In genomic region chr15:90002428-90002844, GRCh38 we compare ENCODE assay signal across 1 cellular context.
TF ChIP-seq lines count a peak whose summit lies in the region.

No MANE protein-coding gene starts in this region.

TF ChIP-seq in HEK293, 187 proteins besides CTCF, POLR2A, EP300 and RAD21 (continued from another document):
- TF ChIP-seq, protein P1, sequence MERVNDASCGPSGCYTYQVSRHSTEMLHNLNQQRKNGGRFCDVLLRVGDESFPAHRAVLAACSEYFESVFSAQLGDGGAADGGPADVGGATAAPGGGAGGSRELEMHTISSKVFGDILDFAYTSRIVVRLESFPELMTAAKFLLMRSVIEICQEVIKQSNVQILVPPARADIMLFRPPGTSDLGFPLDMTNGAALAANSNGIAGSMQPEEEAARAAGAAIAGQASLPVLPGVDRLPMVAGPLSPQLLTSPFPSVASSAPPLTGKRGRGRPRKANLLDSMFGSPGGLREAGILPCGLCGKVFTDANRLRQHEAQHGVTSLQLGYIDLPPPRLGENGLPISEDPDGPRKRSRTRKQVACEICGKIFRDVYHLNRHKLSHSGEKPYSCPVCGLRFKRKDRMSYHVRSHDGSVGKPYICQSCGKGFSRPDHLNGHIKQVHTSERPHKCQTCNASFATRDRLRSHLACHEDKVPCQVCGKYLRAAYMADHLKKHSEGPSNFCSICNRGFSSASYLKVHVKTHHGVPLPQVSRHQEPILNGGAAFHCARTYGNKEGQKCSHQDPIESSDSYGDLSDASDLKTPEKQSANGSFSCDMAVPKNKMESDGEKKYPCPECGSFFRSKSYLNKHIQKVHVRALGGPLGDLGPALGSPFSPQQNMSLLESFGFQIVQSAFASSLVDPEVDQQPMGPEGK (tag by site-specific recombination; IDR thresholded peaks at IDR 0.05): peak; percentile 85
- no peak for TF ChIP-seq BCL11A (tag by site-specific recombination; IDR thresholded peaks at IDR 0.05; ENCODE audit: low read depth)
- TF ChIP-seq ZNF785 (tag by site-specific recombination; IDR thresholded peaks at IDR 0.05): no peak
- no peak for TF ChIP-seq OVOL3 (tag by site-specific recombination; IDR thresholded peaks at IDR 0.05)
- TF ChIP-seq SP3 (tag by site-specific recombination; IDR thresholded peaks at IDR 0.05): no peak
- no peak for TF ChIP-seq SCRT2 (tag by site-specific recombination; IDR thresholded peaks at IDR 0.05)
- TF ChIP-seq, protein P2, sequence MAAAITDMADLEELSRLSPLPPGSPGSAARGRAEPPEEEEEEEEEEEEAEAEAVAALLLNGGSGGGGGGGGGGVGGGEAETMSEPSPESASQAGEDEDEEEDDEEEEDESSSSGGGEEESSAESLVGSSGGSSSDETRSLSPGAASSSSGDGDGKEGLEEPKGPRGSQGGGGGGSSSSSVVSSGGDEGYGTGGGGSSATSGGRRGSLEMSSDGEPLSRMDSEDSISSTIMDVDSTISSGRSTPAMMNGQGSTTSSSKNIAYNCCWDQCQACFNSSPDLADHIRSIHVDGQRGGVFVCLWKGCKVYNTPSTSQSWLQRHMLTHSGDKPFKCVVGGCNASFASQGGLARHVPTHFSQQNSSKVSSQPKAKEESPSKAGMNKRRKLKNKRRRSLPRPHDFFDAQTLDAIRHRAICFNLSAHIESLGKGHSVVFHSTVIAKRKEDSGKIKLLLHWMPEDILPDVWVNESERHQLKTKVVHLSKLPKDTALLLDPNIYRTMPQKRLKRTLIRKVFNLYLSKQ (tag by site-specific recombination; IDR thresholded peaks at IDR 0.05; ENCODE audit: borderline replicate concordance): no peak
- TF ChIP-seq, protein P3, sequence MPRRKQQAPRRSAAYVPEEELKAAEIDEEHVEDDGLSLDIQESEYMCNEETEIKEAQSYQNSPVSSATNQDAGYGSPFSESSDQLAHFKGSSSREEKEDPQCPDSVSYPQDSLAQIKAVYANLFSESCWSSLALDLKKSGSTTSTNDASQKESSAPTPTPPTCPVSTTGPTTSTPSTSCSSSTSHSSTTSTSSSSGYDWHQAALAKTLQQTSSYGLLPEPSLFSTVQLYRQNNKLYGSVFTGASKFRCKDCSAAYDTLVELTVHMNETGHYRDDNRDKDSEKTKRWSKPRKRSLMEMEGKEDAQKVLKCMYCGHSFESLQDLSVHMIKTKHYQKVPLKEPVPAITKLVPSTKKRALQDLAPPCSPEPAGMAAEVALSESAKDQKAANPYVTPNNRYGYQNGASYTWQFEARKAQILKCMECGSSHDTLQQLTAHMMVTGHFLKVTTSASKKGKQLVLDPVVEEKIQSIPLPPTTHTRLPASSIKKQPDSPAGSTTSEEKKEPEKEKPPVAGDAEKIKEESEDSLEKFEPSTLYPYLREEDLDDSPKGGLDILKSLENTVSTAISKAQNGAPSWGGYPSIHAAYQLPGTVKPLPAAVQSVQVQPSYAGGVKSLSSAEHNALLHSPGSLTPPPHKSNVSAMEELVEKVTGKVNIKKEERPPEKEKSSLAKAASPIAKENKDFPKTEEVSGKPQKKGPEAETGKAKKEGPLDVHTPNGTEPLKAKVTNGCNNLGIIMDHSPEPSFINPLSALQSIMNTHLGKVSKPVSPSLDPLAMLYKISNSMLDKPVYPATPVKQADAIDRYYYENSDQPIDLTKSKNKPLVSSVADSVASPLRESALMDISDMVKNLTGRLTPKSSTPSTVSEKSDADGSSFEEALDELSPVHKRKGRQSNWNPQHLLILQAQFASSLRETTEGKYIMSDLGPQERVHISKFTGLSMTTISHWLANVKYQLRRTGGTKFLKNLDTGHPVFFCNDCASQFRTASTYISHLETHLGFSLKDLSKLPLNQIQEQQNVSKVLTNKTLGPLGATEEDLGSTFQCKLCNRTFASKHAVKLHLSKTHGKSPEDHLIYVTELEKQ (tag by site-specific recombination; IDR thresholded peaks at IDR 0.05; ENCODE audit: borderline replicate concordance): no peak
- no peak for TF ChIP-seq ZNF248 (tag by site-specific recombination; IDR thresholded peaks at IDR 0.05)
- TF ChIP-seq, protein P4, sequence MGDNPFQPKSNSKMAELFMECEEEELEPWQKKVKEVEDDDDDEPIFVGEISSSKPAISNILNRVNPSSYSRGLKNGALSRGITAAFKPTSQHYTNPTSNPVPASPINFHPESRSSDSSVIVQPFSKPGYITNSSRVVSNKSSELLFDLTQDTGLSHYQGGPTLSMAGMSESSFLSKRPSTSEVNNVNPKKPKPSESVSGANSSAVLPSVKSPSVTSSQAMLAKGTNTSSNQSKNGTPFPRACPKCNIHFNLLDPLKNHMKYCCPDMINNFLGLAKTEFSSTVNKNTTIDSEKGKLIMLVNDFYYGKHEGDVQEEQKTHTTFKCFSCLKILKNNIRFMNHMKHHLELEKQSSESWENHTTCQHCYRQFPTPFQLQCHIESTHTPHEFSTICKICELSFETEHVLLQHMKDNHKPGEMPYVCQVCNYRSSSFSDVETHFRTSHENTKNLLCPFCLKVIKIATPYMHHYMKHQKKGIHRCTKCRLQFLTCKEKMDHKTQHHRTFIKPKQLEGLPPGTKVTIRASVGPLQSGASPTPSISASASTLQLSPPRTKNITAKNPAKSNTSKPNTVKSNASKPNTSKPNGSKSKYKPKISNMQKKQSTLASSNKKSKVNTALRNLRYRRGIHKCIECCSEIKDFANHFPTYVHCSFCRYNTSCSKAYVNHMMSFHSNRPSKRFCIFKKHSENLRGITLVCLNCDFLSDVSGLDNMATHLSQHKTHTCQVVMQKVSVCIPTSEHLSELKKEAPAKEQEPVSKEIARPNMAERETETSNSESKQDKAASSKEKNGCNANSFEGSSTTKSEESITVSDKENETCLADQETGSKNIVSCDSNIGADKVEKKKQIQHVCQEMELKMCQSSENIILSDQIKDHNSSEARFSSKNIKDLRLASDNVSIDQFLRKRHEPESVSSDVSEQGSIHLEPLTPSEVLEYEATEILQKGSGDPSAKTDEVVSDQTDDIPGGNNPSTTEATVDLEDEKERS (tag by site-specific recombination; IDR thresholded peaks at IDR 0.05): no peak
- 0 out of 2 replicates have a peak, but pooled peaks have one; percentile 15 for TF ChIP-seq ZNF423 (tag by site-specific recombination; IDR thresholded peaks at IDR 0.05)
- peak; percentile 54; the same call in 1 of the 2 replicates for TF ChIP-seq KLF1 (tag by site-specific recombination; IDR thresholded peaks at IDR 0.05)
- no peak for TF ChIP-seq SETDB1 (IDR thresholded peaks at IDR 0.05; ENCODE audit: insufficient read length, low read length)
- TF ChIP-seq ZNF510 (tag by site-specific recombination; IDR thresholded peaks at IDR 0.05; ENCODE audit: insufficient replicate concordance): no peak
- TF ChIP-seq, protein P5, sequence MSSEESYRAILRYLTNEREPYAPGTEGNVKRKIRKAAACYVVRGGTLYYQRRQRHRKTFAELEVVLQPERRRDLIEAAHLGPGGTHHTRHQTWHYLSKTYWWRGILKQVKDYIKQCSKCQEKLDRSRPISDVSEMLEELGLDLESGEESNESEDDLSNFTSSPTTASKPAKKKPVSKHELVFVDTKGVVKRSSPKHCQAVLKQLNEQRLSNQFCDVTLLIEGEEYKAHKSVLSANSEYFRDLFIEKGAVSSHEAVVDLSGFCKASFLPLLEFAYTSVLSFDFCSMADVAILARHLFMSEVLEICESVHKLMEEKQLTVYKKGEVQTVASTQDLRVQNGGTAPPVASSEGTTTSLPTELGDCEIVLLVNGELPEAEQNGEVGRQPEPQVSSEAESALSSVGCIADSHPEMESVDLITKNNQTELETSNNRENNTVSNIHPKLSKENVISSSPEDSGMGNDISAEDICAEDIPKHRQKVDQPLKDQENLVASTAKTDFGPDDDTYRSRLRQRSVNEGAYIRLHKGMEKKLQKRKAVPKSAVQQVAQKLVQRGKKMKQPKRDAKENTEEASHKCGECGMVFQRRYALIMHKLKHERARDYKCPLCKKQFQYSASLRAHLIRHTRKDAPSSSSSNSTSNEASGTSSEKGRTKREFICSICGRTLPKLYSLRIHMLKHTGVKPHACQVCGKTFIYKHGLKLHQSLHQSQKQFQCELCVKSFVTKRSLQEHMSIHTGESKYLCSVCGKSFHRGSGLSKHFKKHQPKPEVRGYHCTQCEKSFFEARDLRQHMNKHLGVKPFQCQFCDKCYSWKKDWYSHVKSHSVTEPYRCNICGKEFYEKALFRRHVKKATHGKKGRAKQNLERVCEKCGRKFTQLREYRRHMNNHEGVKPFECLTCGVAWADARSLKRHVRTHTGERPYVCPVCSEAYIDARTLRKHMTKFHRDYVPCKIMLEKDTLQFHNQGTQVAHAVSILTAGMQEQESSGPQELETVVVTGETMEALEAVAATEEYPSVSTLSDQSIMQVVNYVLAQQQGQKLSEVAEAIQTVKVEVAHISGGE (tag by site-specific recombination; conservative IDR thresholded peaks at IDR 0.05; ENCODE audit: low read depth): no peak
- TF ChIP-seq ZNF768 (tag by site-specific recombination; IDR thresholded peaks at IDR 0.05): no peak
- TF ChIP-seq ZNF707 (tag by site-specific recombination; IDR thresholded peaks at IDR 0.05): no peak
- TF ChIP-seq WT1 (tag by site-specific recombination; IDR thresholded peaks at IDR 0.05): no peak
- peak; percentile 21; the same call in 1 of the 2 replicates for TF ChIP-seq ZEB2 (tag by site-specific recombination; IDR thresholded peaks at IDR 0.05)
- TF ChIP-seq ZNF10 (tag by site-specific recombination; IDR thresholded peaks at IDR 0.05): peak; percentile 49; the same call in 1 of the 2 replicates
